ENCODE assay signal across 8 cellular contexts in genomic region chr1:42937141-42937696, GRCh38. TPM values are rescaled to one million over a fixed set of nuclear protein-coding genes. Genes with fewer than 3 reads are reported as not detected.
DNase-seq lines count a peak whose midpoint lies in the region; ATAC-seq, FAIRE-seq and TF ChIP-seq lines count a peak whose summit lies in the region.

No MANE protein-coding gene starts in this region.

- H3K4me1 Mint-ChIP-seq in activated naive CD8-positive, alpha-beta T cell (ENCODE audit: low read depth), result peaks cover 94% of the 10 kb centered on the region

- WGBS in A549 (ENCODE audit: missing lambda C conversion rate), result 54% methylated on average over 5 of the region's 6 CpGs

- no peak for TF ChIP-seq POLR2A in A549 (IDR thresholded peaks at IDR 0.05; ENCODE audit: low read length)

- H3K36me3 Mint-ChIP-seq in activated naive CD8-positive, alpha-beta T cell, result peaks cover 11% of the 10 kb centered on the region

- TF ChIP-seq EP300 in A549 (IDR thresholded peaks at IDR 0.05), result peak; percentile 82 to 84; a peak in 3 of 5 replicates

- 0 out of 3 replicates have a peak overlapping the region, but pooled peaks have one; percentile 13 for H3K4me3 ChIP-seq in A549

- H3K9me3 Mint-ChIP-seq in activated naive CD8-positive, alpha-beta T cell (ENCODE audit: low read depth), result no peaks in the 10 kb centered on the region

- peaks cover 100% of the 10 kb centered on the region for H3K4me1 ChIP-seq in A549

- peak overlapping the region; percentile 50 for H3K4me3 Mint-ChIP-seq in activated naive CD8-positive, alpha-beta T cell

- ATAC-seq in A549, result peak; percentile 8 to 52

- no peaks in the 10 kb centered on the region for H3K9me3 ChIP-seq in A549

- peak overlapping the region; percentile 76 for H3K4me2 ChIP-seq in A549

- TF ChIP-seq RAD21 in A549 (conservative IDR thresholded peaks at IDR 0.05 in 1 of 2, IDR thresholded peaks at IDR 0.05 in 1 of 2), result no peak; a peak in 2 of 5 replicates

- H3K27ac Mint-ChIP-seq in activated naive CD8-positive, alpha-beta T cell, result peak overlapping the region; percentile 88

- CTCF ChIA-PET in A549 (lab: Yijun Ruan, JAX), result interaction anchor here (0.6 to 5.2 kb wide), 11 partner anchors 10 to 378 kb away, joined by 3 to 40 read pairs (median 4); no protein-coding TSS in a partner anchor

- no peak for TF ChIP-seq CTCF in A549 (IDR thresholded peaks at IDR 0.05)

- H3K27me3 Mint-ChIP-seq in activated naive CD8-positive, alpha-beta T cell, result no peaks in the 10 kb centered on the region

- POLR2A ChIA-PET in A549 (lab: Yijun Ruan, JAX), result interaction anchor here (0.8 to 2.3 kb wide), 5 partner anchors 12 to 411 kb away, joined by 3 to 7 read pairs (median 4); no protein-coding TSS in a partner anchor

- no peak for FAIRE-seq in A549 (lab: Jason Lieb, UNC)

- peak overlapping the region; percentile 91 to 99 for H3K27ac ChIP-seq in A549

- DNase-seq in A549 (ENCODE audit: low read depth in 1 of 2, low spot score in 1 of 2), result peak in 1 of 2 experiments; percentile 87
- peak; percentile 74 for DNase-seq in HS-5 (ENCODE audit: low read depth)
- DNase-seq in mesenteric fat pad (ENCODE audit: low spot score), result peak; percentile 71
- DNase-seq in GM03348 (ENCODE audit: low spot score), result no peak
- DNase-seq in inferior parietal cortex (ENCODE audit: extremely low spot score), result no peak
- no peak for DNase-seq in NCI-H1694 treated with DMSO at 0.1 percent for 48 hours (lab: John Stamatoyannopoulos, UW)
- no peak for DNase-seq in activated CD4-positive, CD25-positive, alpha-beta regulatory T cell (lab: John Stamatoyannopoulos, UW)

TF ChIP-seq in A549, 52 proteins besides CTCF, POLR2A, EP300 and RAD21:
- peak; percentile 36 for TF ChIP-seq MAFK (IDR thresholded peaks at IDR 0.05; ENCODE audit: partially characterized antibody)
- peak; percentile 72; the same call in 1 of the 2 replicates for TF ChIP-seq JUNB (IDR thresholded peaks at IDR 0.05)
- no peak for TF ChIP-seq HMGXB4 (CRISPR knock-in tag; IDR thresholded peaks at IDR 0.05; ENCODE audit: borderline replicate concordance)
- TF ChIP-seq ZFP36 (IDR thresholded peaks at IDR 0.05; ENCODE audit: borderline replicate concordance, partially characterized antibody), result no peak
- TF ChIP-seq RFX5 (IDR thresholded peaks at IDR 0.05), result no peak
- peak in 1 of 2 experiments; percentile 9; a peak in 1 of 5 replicates for TF ChIP-seq JUN (IDR thresholded peaks at IDR 0.05)
- TF ChIP-seq HES2 (IDR thresholded peaks at IDR 0.05), result peak; percentile 77
- TF ChIP-seq CEBPB (IDR thresholded peaks at IDR 0.05), result peak; percentile 96 to 98
- TF ChIP-seq FOSL2 (IDR thresholded peaks at IDR 0.05), result peak; percentile 78
- TF ChIP-seq FOSL2 (CRISPR knock-in tag; IDR thresholded peaks at IDR 0.05), result peak; percentile 67
- TF ChIP-seq HOXB13 (CRISPR knock-in tag; IDR thresholded peaks at IDR 0.05; ENCODE audit: low read depth), result 0 out of 2 replicates have a peak, but pooled peaks have one; percentile 56
- no peak for TF ChIP-seq FOXS1 (CRISPR knock-in tag; IDR thresholded peaks at IDR 0.05)
- peak; percentile 78 for TF ChIP-seq GATA3 (IDR thresholded peaks at IDR 0.05; ENCODE audit: borderline replicate concordance)
- TF ChIP-seq BCL3 (IDR thresholded peaks at IDR 0.05), result peak; percentile 65; the same call in 1 of the 3 replicates
- TF ChIP-seq MAX (IDR thresholded peaks at IDR 0.05), result peak; percentile 46; the same call in 1 of the 2 replicates
TF ChIP-seq in A549: peak in this region for 10.

RNA-seq across cellular contexts. Expression of gene SLC2A1, which starts 21.4 kb away (rescaled TPM):
- 106 and 107 TPM in 2 replicates for polyA plus RNA-seq in A549 (2011; rRNA removed)
- 118 and 141 TPM in 2 replicates for polyA plus RNA-seq in A549 (2012; cell fraction: cytosol; rRNA removed)
- polyA plus RNA-seq in A549 (2012; cell fraction: nucleus; rRNA removed), result 397 and 557 TPM in 2 replicates
- polyA plus RNA-seq in A549 (2017; fragmentation: RNase III; extraction: RNeasy Plus Mini Kit Qiagen cat#74134 plus additional on column Dnase treatment), result 103 to 137 TPM (median 124 TPM) in 3 replicates
- polyA minus RNA-seq in A549 (2011; rRNA and poly(A)+ RNA removed), result 122 and 160 TPM in 2 replicates
- 16.3 TPM for total RNA-seq in mesenteric fat pad

Comparison
In these comparisons a context has a peak if more than half of its experiments do, and no peak if none do; other contexts are left out.
1. DNase-seq: peak in HS-5 (single experiment) and mesenteric fat pad (single experiment); none in GM03348 (single experiment), inferior parietal cortex (single experiment), NCI-H1694 treated with DMSO at 0.1 percent for 48 hours (single experiment) and activated CD4-positive, CD25-positive, alpha-beta regulatory T cell (0 of 4).